10 cellular contexts compared by ENCODE assay signal in the genomic region with DNA sequence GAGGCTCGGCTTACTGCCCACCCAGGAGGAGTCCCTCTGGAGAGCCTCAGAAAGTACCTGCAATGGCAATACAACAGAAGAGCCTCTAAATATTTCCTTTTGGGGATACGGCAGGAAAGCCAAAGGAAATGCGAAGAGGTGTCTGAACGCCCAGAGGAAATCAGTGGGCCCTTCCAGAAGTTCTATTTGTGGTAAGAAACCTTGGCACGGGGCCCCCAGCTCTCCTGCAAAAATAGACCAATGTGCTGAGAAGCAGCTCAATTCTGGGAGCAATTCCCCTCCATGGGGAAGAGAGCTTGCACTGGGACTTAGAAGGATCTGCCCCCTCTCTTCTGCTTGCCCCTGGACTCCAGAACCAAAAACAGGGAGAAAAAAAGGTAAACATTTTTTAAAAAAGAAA. TPM values are rescaled to one million over a fixed set of nuclear protein-coding genes. Genes with fewer than 3 reads are reported as not detected.
DNase-seq lines count a peak whose midpoint lies in the region; ATAC-seq and TF ChIP-seq lines count a peak whose summit lies in the region.
"Not testable (repeated sequence)": the region's sequence is repeated elsewhere in the genome, so short reads cannot be mapped to it uniquely, and the experiment has no call there.
"Had no signal": no experiment of that assay in that cellular context is flagged by ENCODE, and none has a peak within 500 bp of the region (broad histone marks: within the 10 kb centered on the region; RNA-seq: fewer than 3 reads in every experiment).

No MANE protein-coding gene starts in this region.

- peak overlapping the region in 10 of 11 experiments; percentile 26 to 86 (median 76); a peak in 17 of 22 replicates for H3K4me2 ChIP-seq in BLaER1 treated with 17β-estradiol and CSF1 and Interleukin-3, amounts not matched to agents 10 nM and 100 nM

- DNase-seq in Right ventricle myocardium superior: peak; percentile 73
- peak; percentile 47 to 53 for DNase-seq in heart right ventricle
- peak; percentile 82 for DNase-seq in left ventricle myocardium superior
- peak; percentile 31 for DNase-seq in testis
- peak; percentile 27 for DNase-seq in upper lobe of right lung

- not testable (repeated sequence) for TF ChIP-seq POLR2A in testis (IDR thresholded peaks at IDR 0.05)

- intact Hi-C loops in Right ventricle myocardium superior (cut with DNase I); heart right ventricle (cut with DNase I); left ventricle myocardium superior (cut with micrococcal nuclease); testis (cut with DNase I; ENCODE audit: low total_unique reads); upper lobe of right lung (cut with DNase I): not testable (repeated sequence)

- not testable (repeated sequence) for H3K9ac ChIP-seq in BLaER1 treated with 17β-estradiol and CSF1 and Interleukin-3, amounts not matched to agents 10 nM and 100 nM

- 33 to 46% methylated on average over 5 of the region's 5 CpGs for WGBS in heart right ventricle, 2 donors
- 60 to 73% methylated on average over 5 of the region's 5 CpGs for WGBS in testis, 2 donors

- H4K20me1 ChIP-seq in BLaER1 treated with 17β-estradiol and CSF1 and Interleukin-3, amounts not matched to agents 10 nM and 100 nM: not testable (repeated sequence)

- H3K4me3 ChIP-seq in BLaER1 treated with 17β-estradiol and CSF1 and Interleukin-3, amounts not matched to agents 10 nM and 100 nM: peak overlapping the region in 2 of 10 experiments; percentile 19 to 29; a peak in 2 of 20 replicates
- H3K4me3 ChIP-seq in heart right ventricle, testis, upper lobe of right lung: not testable (repeated sequence)

- H3K9me3 ChIP-seq in BLaER1 treated with 17β-estradiol and CSF1 and Interleukin-3, amounts not matched to agents 10 nM and 100 nM (replicated peaks in 1 of 11): peaks cover 0 to 61% (median 33%) of the 10 kb centered on the region in 11 experiments; a peak in 16 of 22 replicates
- not testable (repeated sequence) for H3K9me3 ChIP-seq in heart right ventricle, testis, upper lobe of right lung

- TF ChIP-seq CTCF in heart right ventricle (IDR thresholded peaks at IDR 0.05); testis (IDR thresholded peaks at IDR 0.05); upper lobe of right lung (IDR thresholded peaks at IDR 0.05): not testable (repeated sequence)

- 0 out of 22 replicates have a peak overlapping the region, but pooled peaks of 1 of the 11 experiments have one; percentile 34 for H3K27ac ChIP-seq in BLaER1 treated with 17β-estradiol and CSF1 and Interleukin-3, amounts not matched to agents 10 nM and 100 nM
- peak overlapping the region; percentile 24 to 84 (median 76) for H3K27ac ChIP-seq in heart right ventricle
- not testable (repeated sequence) for H3K27ac ChIP-seq in testis, upper lobe of right lung

- H3K36me3 ChIP-seq in BLaER1 treated with 17β-estradiol and CSF1 and Interleukin-3, amounts not matched to agents 10 nM and 100 nM: peaks cover 0 to 11% (median 0%) of the 10 kb centered on the region in 11 experiments; a peak in 4 of 22 replicates
- not testable (repeated sequence) for H3K36me3 ChIP-seq in heart right ventricle; testis (ENCODE audit: low read depth, missing control alignments); upper lobe of right lung

- ATAC-seq in Right ventricle myocardium superior (ENCODE audit: poor library complexity) (peak; percentile 40), heart right ventricle (peak in 4 of 8 donors; percentile 22 to 54 (median 42)), left ventricle myocardium superior (peak; percentile 37)
- not testable (repeated sequence) for ATAC-seq in upper lobe of right lung

- H3K27me3 ChIP-seq in BLaER1 treated with 17β-estradiol and CSF1 and Interleukin-3, amounts not matched to agents 10 nM and 100 nM; heart right ventricle; testis; upper lobe of right lung: not testable (repeated sequence)

- H3K4me1 ChIP-seq in BLaER1 treated with 17β-estradiol and CSF1 and Interleukin-3, amounts not matched to agents 10 nM and 100 nM: peaks cover 22 to 80% (median 60%) of the 10 kb centered on the region in 10 experiments
- peaks cover 0 to 32% (median 4%) of the 10 kb centered on the region in 9 donors for H3K4me1 ChIP-seq in heart right ventricle
- H3K4me1 ChIP-seq in testis, upper lobe of right lung: not testable (repeated sequence)

RNA-seq across cellular contexts. Expression of a gene that starts 44.7 kb away (rescaled TPM):
- total RNA-seq in Right ventricle myocardium superior (0.16 TPM), heart right ventricle (under 1 TPM; 0.11 to 0.92 (median 0.41) TPM), left ventricle myocardium superior (0.40 TPM), testis (10 to 100 TPM in 1 of 2 donors, 1 to 10 TPM in 1; 9.2 to 33.9 TPM), upper lobe of right lung (0.20 TPM)
- polyA plus RNA-seq in heart right ventricle (under 1 TPM; 0.03 to 0.66 TPM), testis (ENCODE audit: insufficient read depth, low read depth, low replicate concordance) (15.5 TPM)
- total RNA-seq: Caco-2; CD4-positive, CD25-positive, alpha-beta regulatory T cell had no signal
- polyA plus RNA-seq: CD4-positive, CD25-positive, alpha-beta regulatory T cell had no signal

RNA-seq across cellular contexts. Expression of a gene that starts 47.8 kb away (rescaled TPM):
- not detected for total RNA-seq in Right ventricle myocardium superior
- total RNA-seq in heart right ventricle: under 1 TPM in 1 of 10 donors, not detected in 9; 0.09 TPM
- not detected for polyA plus RNA-seq in heart right ventricle
- total RNA-seq in left ventricle myocardium superior: not detected
- 10 to 100 TPM in 1 of 2 donors, 1 to 10 TPM in 1; 4.2 to 14.6 TPM for total RNA-seq in testis
- polyA plus RNA-seq in testis (ENCODE audit: insufficient read depth, low read depth, low replicate concordance): 32.0 TPM
- total RNA-seq in upper lobe of right lung: not detected
- total RNA-seq: Caco-2; CD4-positive, CD25-positive, alpha-beta regulatory T cell; CD8-positive, alpha-beta T cell; HFFc6 had no signal
- polyA plus RNA-seq: CD4-positive, CD25-positive, alpha-beta regulatory T cell had no signal

Comparison
In these comparisons a context has a peak if more than half of its experiments do, and no peak if none do; other contexts are left out.
1. DNase-seq: peak in every context shown above with its lines; median percentile 82 in left ventricle myocardium superior; 73 in Right ventricle myocardium superior; 50 in heart right ventricle; 31 in testis; 27 in upper lobe of right lung.